ENCODE assay signal across 1 cellular context in the genomic region with DNA sequence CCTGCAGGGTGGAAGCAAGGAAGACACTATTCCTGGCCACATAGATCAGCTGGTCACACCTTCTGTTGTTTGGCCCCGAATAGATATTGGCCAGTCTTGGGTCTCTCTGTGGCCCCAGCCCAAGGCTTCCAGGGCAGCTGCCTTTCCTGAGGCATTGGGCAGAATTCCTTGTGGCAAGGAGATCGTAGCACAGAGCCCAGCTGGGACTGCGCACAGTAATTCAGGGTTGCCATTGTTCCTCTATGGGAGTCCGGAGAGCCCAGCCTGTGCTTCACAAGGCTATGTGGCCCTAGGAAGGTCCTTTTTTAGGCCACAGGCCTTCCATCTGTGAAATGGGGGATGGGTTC.
TF ChIP-seq lines count a peak whose summit lies in the region.

No MANE protein-coding gene starts in this region.

TF ChIP-seq in K562, 482 proteins besides CTCF, POLR2A, EP300 and RAD21 (continued from another document):
- 0 out of 2 replicates have a peak, but pooled peaks have one; percentile 10 for TF ChIP-seq TFAP4 (CRISPR knock-in tag; IDR thresholded peaks at IDR 0.05; ENCODE audit: borderline replicate concordance)
TF ChIP-seq in K562: peak in this region for 1.
